Comparison of ENCODE assay signal across 27 cellular contexts in the genomic region with DNA sequence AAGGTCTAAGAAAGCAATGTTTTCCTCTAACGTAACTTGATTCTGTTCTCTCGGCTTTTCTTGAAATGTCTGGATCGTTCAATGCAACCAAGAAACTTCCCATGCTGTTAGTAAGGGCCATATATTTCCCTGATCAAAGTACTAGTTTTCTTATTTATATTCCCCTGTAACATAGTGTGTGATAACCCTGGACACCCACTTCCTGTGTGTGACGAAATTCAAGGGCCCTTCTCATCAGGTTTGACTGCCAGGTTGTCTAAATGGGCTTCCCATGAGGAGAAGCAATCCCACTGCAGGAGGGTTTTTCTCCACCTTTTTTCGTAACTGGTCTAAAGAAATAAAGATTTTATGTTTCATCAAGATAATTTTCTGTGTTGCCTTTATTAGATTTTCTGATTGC.
"Had no signal": no experiment of that assay in that cellular context is flagged by ENCODE, and none has a peak within 500 bp of the region (broad histone marks: within the 10 kb centered on the region; RNA-seq: fewer than 3 reads in every experiment).

No MANE protein-coding gene starts in this region.

- H3K4me1 Mint-ChIP-seq: activated T-helper 17 cell treated with anti-CD3 and anti-CD28 coated beads, Interleukin-2, amount 50 U/mL, for 72 hours; central memory CD8-positive, alpha-beta T cell had no signal

- H3K4me3 Mint-ChIP-seq: activated naive CD4-positive, alpha-beta T cell treated with anti-CD3 and anti-CD28 coated beads, Interleukin-2, amount 10 ng/mL, durations not matched to agents 7 days and 5 days; activated T-helper 17 cell treated with anti-CD3 and anti-CD28 coated beads, Interleukin-2, amount 50 U/mL, for 72 hours; brain; central memory CD8-positive, alpha-beta T cell; IgD-negative memory B cell had no signal

- H3K9ac ChIP-seq: KMS-11 had no signal

- H3K9me3 ChIP-seq: MG63 had no signal

- H3K4me3 ChIP-seq: MG63, SK-N-MC had no signal

- H3K9me3 Mint-ChIP-seq: activated naive CD4-positive, alpha-beta T cell treated with anti-CD3 and anti-CD28 coated beads, Interleukin-2, amount 10 ng/mL, durations not matched to agents 7 days and 5 days; activated T-helper 17 cell treated with anti-CD3 and anti-CD28 coated beads, Interleukin-2, amount 50 U/mL, for 72 hours; brain; central memory CD8-positive, alpha-beta T cell; IgD-negative memory B cell had no signal

- H3K27ac ChIP-seq: KMS-11, SK-N-MC, VCaP had no signal

- FAIRE-seq: astrocyte had no signal

- H3K27ac Mint-ChIP-seq: activated naive CD4-positive, alpha-beta T cell treated with anti-CD3 and anti-CD28 coated beads, Interleukin-2, amount 10 ng/mL, durations not matched to agents 7 days and 5 days; activated T-helper 17 cell treated with anti-CD3 and anti-CD28 coated beads, Interleukin-2, amount 50 U/mL, for 72 hours; brain; IgD-negative memory B cell had no signal

- H3K36me3 ChIP-seq: MG63 had no signal

- DNase-seq: activated CD4-positive, CD25-positive, alpha-beta regulatory T cell; activated gamma-delta T cell treated with Interleukin-2 at 50 U/mL for 16 hours; activated naive CD4-positive, alpha-beta T cell treated with anti-CD3 and anti-CD28 coated beads, Interleukin-2, amount 10 ng/mL, durations not matched to agents 7 days and 5 days; activated T-cell treated with anti-CD3 and anti-CD28 coated beads for 4 hours; activated T-cell treated with anti-CD3 and anti-CD28 coated beads, Interleukin-2, amount 50 U/mL, for 48 hours; amygdala; MG63; NCI-H1092; NCI-H1930; NCI-H2107; NCI-H2171 treated with DMSO at 0.1 percent for 48 hours; NCI-H226; NCI-H69; NK-92 treated with Interleukin-12 subunit alpha and Interleukin-12 subunit beta, amount 100 ng/mL, for 24 hours; OCI-M1; RPMI8226; T-helper 1 cell had no signal

- H3K36me3 Mint-ChIP-seq: activated naive CD4-positive, alpha-beta T cell treated with anti-CD3 and anti-CD28 coated beads, Interleukin-2, amount 10 ng/mL, durations not matched to agents 7 days and 5 days; brain had no signal

- H3K27me3 ChIP-seq: MG63 had no signal

- H3K27me3 Mint-ChIP-seq: activated T-helper 17 cell treated with anti-CD3 and anti-CD28 coated beads, Interleukin-2, amount 50 U/mL, for 72 hours had no signal

- H3K4me2 ChIP-seq: KMS-11 had no signal

- ATAC-seq: activated T-helper 17 cell treated with anti-CD3 and anti-CD28 coated beads, Interleukin-2, amount 50 U/mL, for 72 hours; Panc1; Right ventricle myocardium inferior had no signal
